In genomic region chr14:64612021-64612380, GRCh38 we compare ENCODE assay signal across 11 cellular contexts.
DNase-seq lines count a peak whose midpoint lies in the region; ATAC-seq and TF ChIP-seq lines count a peak whose summit lies in the region.
"Had no signal": no experiment of that assay in that cellular context is flagged by ENCODE, and none has a peak within 500 bp of the region (broad histone marks: within the 10 kb centered on the region; RNA-seq: fewer than 3 reads in every experiment).

No MANE protein-coding gene starts in this region.

- H3K27ac ChIP-seq in subcutaneous abdominal adipose tissue (ENCODE audit: low read depth, low read length): peak overlapping the region; percentile 21

- H3K27me3 Mint-ChIP-seq in HFFc6 (ENCODE audit: insufficient read depth): peaks cover 4% of the 10 kb centered on the region; the same call in 1 of the 2 replicates
- peaks cover 4 to 7% of the 10 kb centered on the region in 2 donors for H3K27me3 Mint-ChIP-seq in stimulated activated naive B cell treated with anti-CD40 and anti-IgM and Interleukin-4, amounts not matched to agents 10 μg/mL and 1 μg/mL and 100 μg/mL, for 72 hours

- H3K4me3 ChIP-seq in kidney epithelial cell (ENCODE audit: low read depth, low read length) (no peak overlapping the region), subcutaneous abdominal adipose tissue (ENCODE audit: low read depth in 1 of 5, low read length in 5 of 5) (no peak overlapping the region)

- peak overlapping the region; percentile 89 for H3K27ac Mint-ChIP-seq in HFFc6
- H3K27ac Mint-ChIP-seq in stimulated activated naive B cell treated with anti-CD40 and anti-IgM and Interleukin-4, amounts not matched to agents 10 μg/mL and 1 μg/mL and 100 μg/mL, for 72 hours: no peak overlapping the region
- H3K27ac Mint-ChIP-seq: WTC11 had no signal

- peaks cover 0 to 11% (median 6%) of the 10 kb centered on the region in 5 donors for H3K4me1 ChIP-seq in subcutaneous abdominal adipose tissue (ENCODE audit: control insufficient read depth in 5 of 5, insufficient read depth in 5 of 5, low read length in 5 of 5)

- peak overlapping the region; percentile 52 for H3K4me3 Mint-ChIP-seq in HFFc6
- no peak overlapping the region for H3K4me3 Mint-ChIP-seq in stimulated activated naive B cell treated with anti-CD40 and anti-IgM and Interleukin-4, amounts not matched to agents 10 μg/mL and 1 μg/mL and 100 μg/mL, for 72 hours
- H3K4me3 Mint-ChIP-seq: WTC11 had no signal

- peaks cover 53% of the 10 kb centered on the region for H3K4me1 Mint-ChIP-seq in HFFc6 (ENCODE audit: low read depth)
- no peaks in the 10 kb centered on the region for H3K4me1 Mint-ChIP-seq in stimulated activated naive B cell treated with anti-CD40 and anti-IgM and Interleukin-4, amounts not matched to agents 10 μg/mL and 1 μg/mL and 100 μg/mL, for 72 hours

- H3K36me3 ChIP-seq in kidney epithelial cell (ENCODE audit: control insufficient read depth, insufficient read depth, low read length) (no peaks in the 10 kb centered on the region), subcutaneous abdominal adipose tissue (ENCODE audit: control insufficient read depth in 5 of 5, insufficient read depth in 5 of 5, low read length in 5 of 5) (no peaks in the 10 kb centered on the region)

- no peaks in the 10 kb centered on the region for H3K9me3 ChIP-seq in subcutaneous abdominal adipose tissue (ENCODE audit: control insufficient read depth in 5 of 5, low read length in 5 of 5)

- H3K27me3 ChIP-seq in kidney epithelial cell (ENCODE audit: control insufficient read depth, insufficient read depth, low read length) (no peaks in the 10 kb centered on the region), subcutaneous abdominal adipose tissue (ENCODE audit: control insufficient read depth in 5 of 5, insufficient read depth in 4 of 5, low read length in 5 of 5) (no peaks in the 10 kb centered on the region)

- no peaks in the 10 kb centered on the region for H3K9me3 Mint-ChIP-seq in HFFc6
- no peaks in the 10 kb centered on the region for H3K9me3 Mint-ChIP-seq in stimulated activated naive B cell treated with anti-CD40 and anti-IgM and Interleukin-4, amounts not matched to agents 10 μg/mL and 1 μg/mL and 100 μg/mL, for 72 hours
- H3K9me3 Mint-ChIP-seq: WTC11 had no signal

- peaks cover 5% of the 10 kb centered on the region for H3K36me3 Mint-ChIP-seq in HFFc6 (ENCODE audit: low read depth)
- no peaks in the 10 kb centered on the region for H3K36me3 Mint-ChIP-seq in stimulated activated naive B cell treated with anti-CD40 and anti-IgM and Interleukin-4, amounts not matched to agents 10 μg/mL and 1 μg/mL and 100 μg/mL, for 72 hours
- H3K36me3 Mint-ChIP-seq: WTC11 had no signal

- ATAC-seq in stimulated activated naive B cell treated with anti-CD40 and anti-IgM and Interleukin-4, amounts not matched to agents 10 μg/mL and 1 μg/mL and 100 μg/mL, for 72 hours (replicated peaks): no peak
- ATAC-seq: WTC11 had no signal

- DNase-seq in HFFc6: peak; percentile 78
- DNase-seq in astrocyte of the hippocampus (ENCODE audit: low read depth, low spot score): peak; percentile 72
- DNase-seq in kidney epithelial cell (ENCODE audit: low read depth): peak; percentile 47
- no peak for DNase-seq in activated naive CD4-positive, alpha-beta T cell treated with Interleukin-2 at 50 U/mL for 16 hours
- DNase-seq in NCI-H1417 (lab: John Stamatoyannopoulos, UW): no peak
- no peak for DNase-seq in stimulated activated naive B cell treated with anti-CD40 and anti-IgM and Interleukin-4, amounts not matched to agents 10 μg/mL and 1 μg/mL and 100 μg/mL, for 72 hours
- no peak for DNase-seq in NCI-H2029 (lab: John Stamatoyannopoulos, UW)
- DNase-seq: activated naive CD4-positive, alpha-beta T cell; occipital lobe had no signal

- TF ChIP-seq CTCF in HFFc6 (IDR thresholded peaks at IDR 0.05) (no peak), kidney epithelial cell (IDR thresholded peaks at IDR 0.05; ENCODE audit: insufficient read depth, low read length, poor library complexity, severe bottlenecking) (no peak)

- H3K9ac ChIP-seq in subcutaneous abdominal adipose tissue (ENCODE audit: low read length in 5 of 5): no peak overlapping the region

Comparison
In these comparisons a context has a peak if more than half of its experiments do, and no peak if none do; other contexts are left out.
1. DNase-seq: peak in HFFc6 (single experiment), astrocyte of the hippocampus (single experiment) and kidney epithelial cell (single experiment); none in activated naive CD4-positive, alpha-beta T cell treated with Interleukin-2 at 50 U/mL for 16 hours (single experiment), NCI-H1417 (0 of 3), stimulated activated naive B cell treated with anti-CD40 and anti-IgM and Interleukin-4, amounts not matched to agents 10 μg/mL and 1 μg/mL and 100 μg/mL, for 72 hours (single experiment) and NCI-H2029 (single experiment).